ENCODE assay signal across 12 cellular contexts in the genomic region with DNA sequence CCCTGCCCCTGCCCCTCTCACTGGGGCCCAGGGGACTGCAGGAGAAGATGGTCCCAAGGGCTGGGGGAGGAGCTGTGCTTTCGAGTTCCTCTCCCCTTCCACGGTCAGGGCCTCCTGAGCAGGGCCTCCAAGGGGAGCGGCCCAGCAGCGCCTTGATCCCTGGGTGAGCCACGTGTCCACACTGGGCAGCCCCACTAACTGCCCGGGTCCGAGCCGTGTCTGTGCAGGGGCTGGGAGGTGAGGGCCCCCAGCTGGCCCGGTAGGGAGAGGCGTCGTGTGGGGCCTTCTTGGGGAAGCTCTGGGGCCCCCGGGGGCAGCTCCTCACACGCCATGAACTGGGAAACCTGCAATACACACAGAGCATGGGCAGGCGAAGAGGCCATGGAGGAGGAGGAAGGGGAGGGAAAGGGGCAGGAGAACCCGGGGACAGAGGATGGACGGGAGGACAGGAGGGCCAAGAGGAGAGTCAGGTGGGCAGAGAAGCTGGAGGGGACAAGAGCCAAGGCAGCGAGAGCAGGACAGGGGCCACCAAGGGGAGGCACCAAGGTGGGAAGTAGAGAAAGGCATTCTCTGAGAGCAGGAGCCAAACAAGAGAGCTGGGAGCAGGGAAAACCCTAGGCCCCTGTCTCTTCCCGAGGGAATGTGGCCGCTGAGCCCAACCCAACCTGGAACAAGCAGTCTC. TPM values are rescaled to one million over a fixed set of nuclear protein-coding genes. Genes with fewer than 3 reads are reported as not detected.
A peak's percentile ranks its signal among the peaks of the same experiment; 100 is the strongest.
DNase-seq lines count a peak whose midpoint lies in the region; ATAC-seq and TF ChIP-seq lines count a peak whose summit lies in the region.
"Had no signal": no experiment of that assay in that cellular context is flagged by ENCODE, and none has a peak within 500 bp of the region (broad histone marks: within the 10 kb centered on the region; RNA-seq: fewer than 3 reads in every experiment).

No MANE protein-coding gene starts in this region.

- H3K9me3 ChIP-seq in RWPE2 (ENCODE audit: severe bottlenecking) = no peaks in the 10 kb centered on the region
- H3K9me3 ChIP-seq: colonic mucosa had no signal

- H3K27ac ChIP-seq in RWPE2 (ENCODE audit: poor library complexity, severe bottlenecking) (peak overlapping the region; percentile 54), layer of hippocampus (ENCODE audit: low read depth, low read length) (peak overlapping the region; percentile 62)
- H3K27ac ChIP-seq: colonic mucosa had no signal

- intact Hi-C loops in sciatic nerve (cut with DNase I) = no loop called here

- H3K27me3 ChIP-seq in H7 (ENCODE audit: control insufficient read depth, insufficient read depth, low read length) (peaks cover 16% of the 10 kb centered on the region), RWPE2 (ENCODE audit: insufficient read depth, poor library complexity, severe bottlenecking) (no peaks in the 10 kb centered on the region), layer of hippocampus (ENCODE audit: control insufficient read depth, insufficient read depth, low read length) (no peaks in the 10 kb centered on the region)

- H3K36me3 ChIP-seq in H7 (replicated peaks; ENCODE audit: control insufficient read depth, insufficient read depth, low read length) (no peaks in the 10 kb centered on the region), RWPE2 (ENCODE audit: low read depth) (no peaks in the 10 kb centered on the region)
- H3K36me3 ChIP-seq: colonic mucosa had no signal

- no peak for TF ChIP-seq CTCF in RWPE2 (IDR thresholded peaks at IDR 0.05; ENCODE audit: poor library complexity, severe bottlenecking)

- no peak overlapping the region for H3K4me3 ChIP-seq in H7 (ENCODE audit: insufficient read depth, low read depth, low read length)
- no peak overlapping the region for H3K4me3 ChIP-seq in RWPE2 (ENCODE audit: severe bottlenecking)
- H3K4me3 ChIP-seq: colonic mucosa had no signal

- no peak for ATAC-seq in RWPE2 (ENCODE audit: low read depth)
- ATAC-seq in sciatic nerve = peak; percentile 10
- no peak for ATAC-seq in GM21390 (IDR thresholded peaks at IDR 0.05; ENCODE audit: unreplicated experiment)
- ATAC-seq: stimulated activated effector memory CD8-positive, alpha-beta T cell treated with anti-CD3 and anti-CD28 coated beads, Interleukin-12 subunit alpha, Interleukin-12 subunit beta, amount 100 ng/mL, for 72 hours had no signal

- DNase-seq in H7 = peak; percentile 62
- DNase-seq in RWPE2 (ENCODE audit: low spot score) = no peak
- peak; percentile 50 for DNase-seq in sciatic nerve (ENCODE audit: low spot score)
- no peak for DNase-seq in stimulated activated naive CD4-positive, alpha-beta T cell (lab: John Stamatoyannopoulos, UW)
- no peak for DNase-seq in NCI-H1436 treated with DMSO at 0.1 percent for 48 hours (lab: John Stamatoyannopoulos, UW)
- DNase-seq: colonic mucosa; NK-92 treated with Interleukin-12 subunit alpha and Interleukin-12 subunit beta, amount 100 ng/mL, for 24 hours; stimulated activated CD4-positive, alpha-beta T cell treated with anti-CD3 and anti-CD28 coated beads, Interleukin-4, amount 100 ng/mL, for 24 hours had no signal

- peaks cover 34% of the 10 kb centered on the region for H3K4me1 ChIP-seq in RWPE2 (ENCODE audit: insufficient read depth, poor library complexity, severe bottlenecking)
- H3K4me1 ChIP-seq: colonic mucosa had no signal

RNA-seq across cellular contexts. Expression of a gene that starts 32.8 kb away (rescaled TPM):
- 9.3 and 9.5 TPM in 2 replicates for total RNA-seq in H7 (2014; rRNA removed; shearing (Covaris generic))
- 3.2 TPM for total RNA-seq in sciatic nerve

RNA-seq across cellular contexts. Expression of a gene that starts 45.5 kb away (rescaled TPM):
- 15.5 and 16.5 TPM in 2 replicates for total RNA-seq in H7 (2014; rRNA removed; shearing (Covaris generic))
- 26.6 TPM for total RNA-seq in sciatic nerve
- total RNA-seq: SK-MEL-5 had no signal

Comparison
In these comparisons a context has a peak if more than half of its experiments do, and no peak if none do; other contexts are left out.
1. DNase-seq: peak in H7 (single experiment) and sciatic nerve (single experiment); none in RWPE2 (single experiment), stimulated activated naive CD4-positive, alpha-beta T cell (0 of 6) and NCI-H1436 treated with DMSO at 0.1 percent for 48 hours (single experiment).